Comparison of ENCODE assay signal across 9 cellular contexts in the genomic region with DNA sequence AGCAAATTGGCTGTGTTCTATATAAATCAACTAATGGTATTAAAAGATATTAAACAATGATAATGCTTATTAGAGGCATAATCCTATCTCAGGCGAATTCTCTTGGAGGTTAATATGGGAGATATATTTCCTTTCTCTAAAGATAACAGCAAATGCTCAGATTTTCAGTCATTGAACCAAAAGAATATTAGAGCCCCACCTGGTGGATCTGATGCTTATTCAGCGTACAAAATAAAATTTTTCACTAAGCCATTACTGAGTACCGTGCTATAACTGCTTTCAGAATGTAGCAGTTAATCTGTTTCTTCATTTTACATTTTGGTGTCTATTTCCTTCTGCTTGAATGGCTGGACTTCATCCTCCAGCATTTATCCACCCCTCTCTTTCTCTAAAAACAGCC.
A peak's percentile ranks its signal among the peaks of the same experiment; 100 is the strongest.
DNase-seq lines count a peak whose midpoint lies in the region; ATAC-seq and TF ChIP-seq lines count a peak whose summit lies in the region.
"Had no signal": no experiment of that assay in that cellular context is flagged by ENCODE, and none has a peak within 500 bp of the region (broad histone marks: within the 10 kb centered on the region; RNA-seq: fewer than 3 reads in every experiment).

No MANE protein-coding gene starts in this region.

- TF ChIP-seq CTCF in left ventricle myocardium inferior (IDR thresholded peaks at IDR 0.05; ENCODE audit: borderline replicate concordance) (peak; percentile 54), Panc1 (IDR thresholded peaks at IDR 0.05) (peak; percentile 42; the same call in 1 of the 2 replicates)

- CTCF ChIA-PET in Panc1 (lab: Charles Lee), result no interaction called here

- intact Hi-C loops in left ventricle myocardium inferior (cut with micrococcal nuclease) (no loop called here), Right ventricle myocardium superior (cut with DNase I) (no loop called here), Panc1 (cut with micrococcal nuclease; ENCODE audit: unreplicated experiment) (no loop called here)

- H3K27me3 ChIP-seq in left ventricle myocardium inferior (ENCODE audit: low read depth) (peaks cover 19% of the 10 kb centered on the region), Panc1 (ENCODE audit: control insufficient read depth, insufficient read depth, low read length) (no peaks in the 10 kb centered on the region)

- ATAC-seq in Right ventricle myocardium superior (ENCODE audit: poor library complexity) (no peak), Panc1 (no peak), HG02840 (IDR thresholded peaks at IDR 0.05; ENCODE audit: low FRiP score, unreplicated experiment) (no peak)
- ATAC-seq: T-cell had no signal

- H3K9me3 ChIP-seq in left ventricle myocardium inferior (replicated peaks), result peaks cover 8% of the 10 kb centered on the region
- no peaks in the 10 kb centered on the region for H3K9me3 ChIP-seq in Panc1 (ENCODE audit: control insufficient read depth, insufficient read depth, low read depth, low read length)

- H3K36me3 ChIP-seq in left ventricle myocardium inferior (no peaks in the 10 kb centered on the region), Panc1 (ENCODE audit: control insufficient read depth, insufficient read depth, low read length) (no peaks in the 10 kb centered on the region)

- POLR2A ChIA-PET in Panc1 (lab: Charles Lee), result no interaction called here

- H3K27ac ChIP-seq in left ventricle myocardium inferior (replicated peaks) (no peak overlapping the region), Panc1 (ENCODE audit: low read length) (no peak overlapping the region)

- DNase-seq in left ventricle myocardium inferior (no peak), Right ventricle myocardium superior (no peak), Panc1 (ENCODE audit: low read depth, low spot score) (no peak), globus pallidus (ENCODE audit: low spot score) (peak; percentile 18), NCI-H1930 (lab: John Stamatoyannopoulos, UW) (no peak), GDM1 (lab: John Stamatoyannopoulos, UW) (no peak), NCI-H146 treated with DMSO at 0.1 percent for 48 hours (lab: John Stamatoyannopoulos, UW; ENCODE audit: unreplicated experiment) (no peak)
- DNase-seq: T-cell had no signal

- H3K4me1 ChIP-seq in left ventricle myocardium inferior, result no peaks in the 10 kb centered on the region
- no peaks in the 10 kb centered on the region for H3K4me1 ChIP-seq in Panc1 (ENCODE audit: control insufficient read depth, insufficient read depth, low read length)

- no peak overlapping the region for H3K4me3 ChIP-seq in left ventricle myocardium inferior
- H3K4me3 ChIP-seq in Panc1 (ENCODE audit: low read depth in 2 of 2, low read length in 2 of 2), result no peak overlapping the region

- no TSS peak for BruUV-seq in Panc1 (replicated peaks; lab: Mats Ljungman, UMichigan)

- in situ Hi-C loops in Panc1 (cut with HindIII; ENCODE audit: low pct_unique_long_range_greater_than_20kb, low sequenced_read_pairs), result no loop called here
